Comparison of ENCODE assay signal across 1 cellular context in the genomic region with DNA sequence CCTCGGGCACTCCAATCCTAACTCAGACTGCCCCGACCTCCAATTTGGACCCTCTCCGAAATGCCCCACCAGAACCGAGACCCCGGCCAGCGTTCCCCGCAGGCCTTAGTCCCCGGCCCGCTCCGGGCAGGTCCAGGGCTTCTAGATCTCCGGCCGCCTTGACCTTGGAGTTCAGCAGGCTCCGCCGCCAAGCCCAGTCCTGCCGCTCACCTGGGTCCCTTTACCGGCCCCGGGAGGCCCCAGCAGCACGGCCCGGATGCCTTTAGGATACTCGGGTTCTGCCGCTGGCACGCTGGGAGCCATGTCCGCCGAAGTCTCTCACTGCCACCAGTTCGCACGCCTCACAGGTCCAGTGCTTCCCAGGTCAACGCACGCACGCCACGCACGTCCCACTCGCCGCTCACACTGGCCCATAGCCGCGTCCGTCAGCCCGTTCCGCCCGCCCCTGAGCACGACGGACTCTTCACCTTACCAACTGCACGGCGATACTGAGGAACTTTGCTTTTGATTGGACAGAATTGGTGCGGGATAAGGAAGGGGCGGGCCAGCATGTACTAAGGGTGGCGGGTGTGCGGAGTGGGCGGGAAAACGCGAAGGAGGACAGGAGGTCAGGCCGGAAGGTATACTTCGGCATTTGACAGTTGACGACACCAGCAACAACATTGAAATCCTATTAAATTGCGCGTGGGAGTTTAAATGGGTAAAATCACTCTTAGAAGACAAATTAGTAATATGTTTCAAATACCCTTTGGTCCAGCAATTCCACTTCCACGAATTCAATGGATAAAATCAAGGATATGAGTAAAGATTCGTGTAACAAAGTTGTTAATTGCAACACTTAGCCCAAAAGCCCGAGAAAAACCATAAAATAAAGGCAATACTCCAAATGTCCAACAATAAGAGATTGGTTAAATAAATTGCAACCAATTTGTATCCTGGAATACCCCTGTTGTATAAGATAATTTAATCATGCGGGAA.
TF ChIP-seq lines count a peak whose summit lies in the region.

A gene (minus strand): TSS at position 358 of the 978 bp plus-strand sequence. CDS start 55 bp downstream, at position 303.

TF ChIP-seq in HEK293, 187 proteins besides CTCF, POLR2A, EP300 and RAD21 (continued from another document and continues in another):
- TF ChIP-seq, protein P1, sequence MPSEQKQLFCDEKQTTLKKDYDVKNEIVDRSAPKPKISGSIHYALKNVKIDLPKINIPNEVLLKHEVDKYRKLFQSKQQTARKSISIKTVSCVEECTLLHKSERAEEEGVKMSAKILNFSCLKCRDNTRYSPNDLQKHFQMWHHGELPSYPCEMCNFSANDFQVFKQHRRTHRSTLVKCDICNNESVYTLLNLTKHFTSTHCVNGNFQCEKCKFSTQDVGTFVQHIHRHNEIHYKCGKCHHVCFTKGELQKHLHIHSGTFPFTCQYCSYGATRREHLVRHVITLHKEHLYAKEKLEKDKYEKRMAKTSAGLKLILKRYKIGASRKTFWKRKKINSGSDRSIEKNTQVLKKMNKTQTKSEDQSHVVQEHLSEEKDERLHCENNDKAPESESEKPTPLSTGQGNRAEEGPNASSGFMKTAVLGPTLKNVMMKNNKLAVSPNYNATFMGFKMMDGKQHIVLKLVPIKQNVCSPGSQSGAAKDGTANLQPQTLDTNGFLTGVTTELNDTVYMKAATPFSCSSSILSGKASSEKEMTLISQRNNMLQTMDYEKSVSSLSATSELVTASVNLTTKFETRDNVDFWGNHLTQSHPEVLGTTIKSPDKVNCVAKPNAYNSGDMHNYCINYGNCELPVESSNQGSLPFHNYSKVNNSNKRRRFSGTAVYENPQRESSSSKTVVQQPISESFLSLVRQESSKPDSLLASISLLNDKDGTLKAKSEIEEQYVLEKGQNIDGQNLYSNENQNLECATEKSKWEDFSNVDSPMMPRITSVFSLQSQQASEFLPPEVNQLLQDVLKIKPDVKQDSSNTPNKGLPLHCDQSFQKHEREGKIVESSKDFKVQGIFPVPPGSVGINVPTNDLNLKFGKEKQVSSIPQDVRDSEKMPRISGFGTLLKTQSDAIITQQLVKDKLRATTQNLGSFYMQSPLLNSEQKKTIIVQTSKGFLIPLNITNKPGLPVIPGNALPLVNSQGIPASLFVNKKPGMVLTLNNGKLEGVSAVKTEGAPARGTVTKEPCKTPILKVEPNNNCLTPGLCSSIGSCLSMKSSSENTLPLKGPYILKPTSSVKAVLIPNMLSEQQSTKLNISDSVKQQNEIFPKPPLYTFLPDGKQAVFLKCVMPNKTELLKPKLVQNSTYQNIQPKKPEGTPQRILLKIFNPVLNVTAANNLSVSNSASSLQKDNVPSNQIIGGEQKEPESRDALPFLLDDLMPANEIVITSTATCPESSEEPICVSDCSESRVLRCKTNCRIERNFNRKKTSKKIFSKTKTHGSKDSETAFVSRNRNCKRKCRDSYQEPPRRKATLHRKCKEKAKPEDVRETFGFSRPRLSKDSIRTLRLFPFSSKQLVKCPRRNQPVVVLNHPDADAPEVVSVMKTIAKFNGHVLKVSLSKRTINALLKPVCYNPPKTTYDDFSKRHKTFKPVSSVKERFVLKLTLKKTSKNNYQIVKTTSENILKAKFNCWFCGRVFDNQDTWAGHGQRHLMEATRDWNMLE (tag by site-specific recombination; conservative IDR thresholded peaks at IDR 0.05; ENCODE audit: low read depth): peak; percentile 93
- TF ChIP-seq, protein P2, sequence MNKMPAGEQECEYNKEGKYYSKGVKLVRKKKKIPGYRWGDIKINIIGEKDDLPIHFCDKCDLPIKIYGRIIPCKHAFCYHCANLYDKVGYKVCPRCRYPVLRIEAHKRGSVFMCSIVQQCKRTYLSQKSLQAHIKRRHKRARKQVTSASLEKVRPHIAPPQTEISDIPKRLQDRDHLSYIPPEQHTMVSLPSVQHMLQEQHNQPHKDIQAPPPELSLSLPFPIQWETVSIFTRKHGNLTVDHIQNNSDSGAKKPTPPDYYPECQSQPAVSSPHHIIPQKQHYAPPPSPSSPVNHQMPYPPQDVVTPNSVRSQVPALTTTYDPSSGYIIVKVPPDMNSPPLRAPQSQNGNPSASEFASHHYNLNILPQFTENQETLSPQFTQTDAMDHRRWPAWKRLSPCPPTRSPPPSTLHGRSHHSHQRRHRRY (tag by site-specific recombination; IDR thresholded peaks at IDR 0.05): no peak
- TF ChIP-seq ZNF558 (tag by site-specific recombination; IDR thresholded peaks at IDR 0.05) (0 out of 2 replicates have a peak, but pooled peaks have one; percentile 32), ZNF223 (tag by site-specific recombination; IDR thresholded peaks at IDR 0.05) (no peak), ZNF76 (tag by site-specific recombination; IDR thresholded peaks at IDR 0.05; ENCODE audit: borderline replicate concordance, low read depth) (peak; percentile 87), FEZF1 (tag by site-specific recombination; IDR thresholded peaks at IDR 0.05) (peak; percentile 70), MZF1 (tag by site-specific recombination; IDR thresholded peaks at IDR 0.05; ENCODE audit: borderline replicate concordance) (no peak), ZNF146 (tag by site-specific recombination; IDR thresholded peaks at IDR 0.05) (no peak), ZNF629 (tag by site-specific recombination; IDR thresholded peaks at IDR 0.05) (peak; percentile 77), ZXDB (tag by site-specific recombination; IDR thresholded peaks at IDR 0.05) (peak; percentile 94), GLIS1 (tag by site-specific recombination; IDR thresholded peaks at IDR 0.05) (peak; percentile 33), ZNF133 (tag by site-specific recombination; IDR thresholded peaks at IDR 0.05) (no peak), ZNF366 (tag by site-specific recombination; conservative IDR thresholded peaks at IDR 0.05) (peak; percentile 89), ZFP41 (tag by site-specific recombination; IDR thresholded peaks at IDR 0.05; ENCODE audit: borderline replicate concordance) (no peak), OVOL3 (tag by site-specific recombination; IDR thresholded peaks at IDR 0.05) (no peak), ZNF837 (tag by site-specific recombination; IDR thresholded peaks at IDR 0.05) (no peak), ZNF416 (tag by site-specific recombination; IDR thresholded peaks at IDR 0.05) (no peak), ZNF404 (tag by site-specific recombination; IDR thresholded peaks at IDR 0.05) (no peak), ZNF433 (tag by site-specific recombination; IDR thresholded peaks at IDR 0.05; ENCODE audit: low read depth) (no peak), ZNF335 (tag by site-specific recombination; conservative IDR thresholded peaks at IDR 0.05) (peak; percentile 56), ZNF324 (tag by site-specific recombination; IDR thresholded peaks at IDR 0.05) (peak; percentile 25), ZNF155 (tag by site-specific recombination; IDR thresholded peaks at IDR 0.05) (no peak), ZNF16 (tag by site-specific recombination; IDR thresholded peaks at IDR 0.05; ENCODE audit: low read depth) (no peak), ZNF157 (tag by site-specific recombination; IDR thresholded peaks at IDR 0.05) (no peak), ZEB2 (tag by site-specific recombination; IDR thresholded peaks at IDR 0.05) (peak; percentile 50; the same call in 1 of the 2 replicates), ZNF426 (tag by site-specific recombination; IDR thresholded peaks at IDR 0.05) (no peak), ZNF510 (tag by site-specific recombination; IDR thresholded peaks at IDR 0.05; ENCODE audit: insufficient replicate concordance) (no peak), ZBTB1 (tag by site-specific recombination; IDR thresholded peaks at IDR 0.05) (peak; percentile 99), ZNF677 (tag by site-specific recombination; IDR thresholded peaks at IDR 0.05) (no peak), ZNF169 (tag by site-specific recombination; IDR thresholded peaks at IDR 0.05) (no peak), ZNF266 (tag by site-specific recombination; IDR thresholded peaks at IDR 0.05; ENCODE audit: low read depth) (no peak), ZNF660 (tag by site-specific recombination; IDR thresholded peaks at IDR 0.05) (0 out of 2 replicates have a peak, but pooled peaks have one; percentile 47), SP2 (tag by site-specific recombination; IDR thresholded peaks at IDR 0.05) (peak; percentile 100), ZNF549 (tag by site-specific recombination; IDR thresholded peaks at IDR 0.05) (no peak), ZNF548 (tag by site-specific recombination; IDR thresholded peaks at IDR 0.05) (no peak), ZNF623 (tag by site-specific recombination; IDR thresholded peaks at IDR 0.05) (no peak), MYNN (tag by site-specific recombination; IDR thresholded peaks at IDR 0.05; ENCODE audit: borderline replicate concordance) (no peak)
- TF ChIP-seq, protein P3, sequence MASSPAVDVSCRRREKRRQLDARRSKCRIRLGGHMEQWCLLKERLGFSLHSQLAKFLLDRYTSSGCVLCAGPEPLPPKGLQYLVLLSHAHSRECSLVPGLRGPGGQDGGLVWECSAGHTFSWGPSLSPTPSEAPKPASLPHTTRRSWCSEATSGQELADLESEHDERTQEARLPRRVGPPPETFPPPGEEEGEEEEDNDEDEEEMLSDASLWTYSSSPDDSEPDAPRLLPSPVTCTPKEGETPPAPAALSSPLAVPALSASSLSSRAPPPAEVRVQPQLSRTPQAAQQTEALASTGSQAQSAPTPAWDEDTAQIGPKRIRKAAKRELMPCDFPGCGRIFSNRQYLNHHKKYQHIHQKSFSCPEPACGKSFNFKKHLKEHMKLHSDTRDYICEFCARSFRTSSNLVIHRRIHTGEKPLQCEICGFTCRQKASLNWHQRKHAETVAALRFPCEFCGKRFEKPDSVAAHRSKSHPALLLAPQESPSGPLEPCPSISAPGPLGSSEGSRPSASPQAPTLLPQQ (tag by site-specific recombination; IDR thresholded peaks at IDR 0.05): peak; percentile 90
- TF ChIP-seq, protein P4, sequence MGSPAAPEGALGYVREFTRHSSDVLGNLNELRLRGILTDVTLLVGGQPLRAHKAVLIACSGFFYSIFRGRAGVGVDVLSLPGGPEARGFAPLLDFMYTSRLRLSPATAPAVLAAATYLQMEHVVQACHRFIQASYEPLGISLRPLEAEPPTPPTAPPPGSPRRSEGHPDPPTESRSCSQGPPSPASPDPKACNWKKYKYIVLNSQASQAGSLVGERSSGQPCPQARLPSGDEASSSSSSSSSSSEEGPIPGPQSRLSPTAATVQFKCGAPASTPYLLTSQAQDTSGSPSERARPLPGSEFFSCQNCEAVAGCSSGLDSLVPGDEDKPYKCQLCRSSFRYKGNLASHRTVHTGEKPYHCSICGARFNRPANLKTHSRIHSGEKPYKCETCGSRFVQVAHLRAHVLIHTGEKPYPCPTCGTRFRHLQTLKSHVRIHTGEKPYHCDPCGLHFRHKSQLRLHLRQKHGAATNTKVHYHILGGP (tag by site-specific recombination; IDR thresholded peaks at IDR 0.05): no peak
- TF ChIP-seq, protein P5, sequence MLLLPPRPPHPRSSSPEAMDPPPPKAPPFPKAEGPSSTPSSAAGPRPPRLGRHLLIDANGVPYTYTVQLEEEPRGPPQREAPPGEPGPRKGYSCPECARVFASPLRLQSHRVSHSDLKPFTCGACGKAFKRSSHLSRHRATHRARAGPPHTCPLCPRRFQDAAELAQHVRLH (tag by site-specific recombination; IDR thresholded peaks at IDR 0.05): peak; percentile 86
- TF ChIP-seq, protein P6, sequence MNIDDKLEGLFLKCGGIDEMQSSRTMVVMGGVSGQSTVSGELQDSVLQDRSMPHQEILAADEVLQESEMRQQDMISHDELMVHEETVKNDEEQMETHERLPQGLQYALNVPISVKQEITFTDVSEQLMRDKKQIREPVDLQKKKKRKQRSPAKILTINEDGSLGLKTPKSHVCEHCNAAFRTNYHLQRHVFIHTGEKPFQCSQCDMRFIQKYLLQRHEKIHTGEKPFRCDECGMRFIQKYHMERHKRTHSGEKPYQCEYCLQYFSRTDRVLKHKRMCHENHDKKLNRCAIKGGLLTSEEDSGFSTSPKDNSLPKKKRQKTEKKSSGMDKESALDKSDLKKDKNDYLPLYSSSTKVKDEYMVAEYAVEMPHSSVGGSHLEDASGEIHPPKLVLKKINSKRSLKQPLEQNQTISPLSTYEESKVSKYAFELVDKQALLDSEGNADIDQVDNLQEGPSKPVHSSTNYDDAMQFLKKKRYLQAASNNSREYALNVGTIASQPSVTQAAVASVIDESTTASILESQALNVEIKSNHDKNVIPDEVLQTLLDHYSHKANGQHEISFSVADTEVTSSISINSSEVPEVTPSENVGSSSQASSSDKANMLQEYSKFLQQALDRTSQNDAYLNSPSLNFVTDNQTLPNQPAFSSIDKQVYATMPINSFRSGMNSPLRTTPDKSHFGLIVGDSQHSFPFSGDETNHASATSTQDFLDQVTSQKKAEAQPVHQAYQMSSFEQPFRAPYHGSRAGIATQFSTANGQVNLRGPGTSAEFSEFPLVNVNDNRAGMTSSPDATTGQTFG (tag by site-specific recombination; IDR thresholded peaks at IDR 0.05; ENCODE audit: borderline replicate concordance): no peak
- TF ChIP-seq, protein P7, sequence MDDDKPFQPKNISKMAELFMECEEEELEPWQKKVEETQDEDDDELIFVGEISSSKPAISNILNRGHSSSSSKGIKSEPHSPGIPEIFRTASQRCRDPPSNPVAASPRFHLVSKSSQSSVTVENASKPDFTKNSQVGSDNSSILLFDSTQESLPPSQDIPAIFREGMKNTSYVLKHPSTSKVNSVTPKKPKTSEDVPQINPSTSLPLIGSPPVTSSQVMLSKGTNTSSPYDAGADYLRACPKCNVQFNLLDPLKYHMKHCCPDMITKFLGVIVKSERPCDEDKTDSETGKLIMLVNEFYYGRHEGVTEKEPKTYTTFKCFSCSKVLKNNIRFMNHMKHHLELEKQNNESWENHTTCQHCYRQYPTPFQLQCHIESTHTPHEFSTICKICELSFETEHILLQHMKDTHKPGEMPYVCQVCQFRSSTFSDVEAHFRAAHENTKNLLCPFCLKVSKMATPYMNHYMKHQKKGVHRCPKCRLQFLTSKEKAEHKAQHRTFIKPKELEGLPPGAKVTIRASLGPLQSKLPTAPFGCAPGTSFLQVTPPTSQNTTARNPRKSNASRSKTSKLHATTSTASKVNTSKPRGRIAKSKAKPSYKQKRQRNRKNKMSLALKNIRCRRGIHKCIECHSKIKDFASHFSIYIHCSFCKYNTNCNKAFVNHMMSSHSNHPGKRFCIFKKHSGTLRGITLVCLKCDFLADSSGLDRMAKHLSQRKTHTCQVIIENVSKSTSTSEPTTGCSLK (tag by site-specific recombination; IDR thresholded peaks at IDR 0.05): no peak
- TF ChIP-seq, protein P8, sequence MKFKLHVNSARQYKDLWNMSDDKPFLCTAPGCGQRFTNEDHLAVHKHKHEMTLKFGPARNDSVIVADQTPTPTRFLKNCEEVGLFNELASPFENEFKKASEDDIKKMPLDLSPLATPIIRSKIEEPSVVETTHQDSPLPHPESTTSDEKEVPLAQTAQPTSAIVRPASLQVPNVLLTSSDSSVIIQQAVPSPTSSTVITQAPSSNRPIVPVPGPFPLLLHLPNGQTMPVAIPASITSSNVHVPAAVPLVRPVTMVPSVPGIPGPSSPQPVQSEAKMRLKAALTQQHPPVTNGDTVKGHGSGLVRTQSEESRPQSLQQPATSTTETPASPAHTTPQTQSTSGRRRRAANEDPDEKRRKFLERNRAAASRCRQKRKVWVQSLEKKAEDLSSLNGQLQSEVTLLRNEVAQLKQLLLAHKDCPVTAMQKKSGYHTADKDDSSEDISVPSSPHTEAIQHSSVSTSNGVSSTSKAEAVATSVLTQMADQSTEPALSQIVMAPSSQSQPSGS (tag by site-specific recombination; IDR thresholded peaks at IDR 0.05; ENCODE audit: low read depth): no peak
- TF ChIP-seq, protein P9, sequence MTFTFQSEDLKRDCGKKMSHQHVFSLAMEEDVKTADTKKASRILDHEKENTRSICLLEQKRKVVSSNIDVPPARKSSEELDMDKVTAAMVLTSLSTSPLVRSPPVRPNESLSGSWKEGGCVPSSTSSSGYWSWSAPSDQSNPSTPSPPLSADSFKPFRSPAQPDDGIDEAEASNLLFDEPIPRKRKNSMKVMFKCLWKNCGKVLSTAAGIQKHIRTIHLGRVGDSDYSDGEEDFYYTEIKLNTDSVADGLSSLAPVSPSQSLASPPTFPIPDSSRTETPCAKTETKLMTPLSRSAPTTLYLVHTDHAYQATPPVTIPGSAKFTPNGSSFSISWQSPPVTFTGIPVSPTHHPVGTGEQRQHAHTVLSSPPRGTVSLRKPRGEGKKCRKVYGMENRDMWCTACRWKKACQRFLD (tag by site-specific recombination; IDR thresholded peaks at IDR 0.05): no peak
